In genomic region chr15:98428253-98428989, GRCh38 we compare ENCODE assay signal across 8 cellular contexts.
DNase-seq lines count a peak whose midpoint lies in the region; ATAC-seq and TF ChIP-seq lines count a peak whose summit lies in the region.

No MANE protein-coding gene starts in this region.

- no peaks in the 10 kb centered on the region for H3K36me3 Mint-ChIP-seq in CD8-positive, alpha-beta T cell
- H3K36me3 Mint-ChIP-seq in activated naive CD8-positive, alpha-beta T cell treated with anti-CD3 and anti-CD28 coated beads, Interleukin-2, amount 10 ng/mL, durations not matched to agents 7 days and 5 days = no peaks in the 10 kb centered on the region

- no peaks in the 10 kb centered on the region for H3K36me3 ChIP-seq in CD8-positive, alpha-beta T cell (ENCODE audit: insufficient read depth, low read length)
- no peaks in the 10 kb centered on the region for H3K36me3 ChIP-seq in upper lobe of right lung

- no peak overlapping the region for H3K27ac ChIP-seq in CD8-positive, alpha-beta T cell (ENCODE audit: low read depth, low read length)
- H3K27ac ChIP-seq in upper lobe of right lung = peak overlapping the region; percentile 42

- H3K27ac Mint-ChIP-seq in CD8-positive, alpha-beta T cell = no peak overlapping the region
- no peak overlapping the region for H3K27ac Mint-ChIP-seq in activated naive CD8-positive, alpha-beta T cell treated with anti-CD3 and anti-CD28 coated beads, Interleukin-2, amount 10 ng/mL, durations not matched to agents 7 days and 5 days

- intact Hi-C loops in CD8-positive, alpha-beta T cell (cut with DNase I, micrococcal nuclease) = loop anchor here in 1 of 2 experiments (2.0 kb wide), 2 partner anchors 118 to 520 kb away; no protein-coding TSS in a partner anchor
- intact Hi-C loops in cardiac septum (cut with DNase I) = no loop called here
- intact Hi-C loops in posterior cingulate gyrus (cut with DNase I) = no loop called here
- intact Hi-C loops in upper lobe of right lung (cut with DNase I) = no loop called here

- peaks cover 7% of the 10 kb centered on the region for H3K4me1 Mint-ChIP-seq in CD8-positive, alpha-beta T cell (ENCODE audit: low read depth)
- no peaks in the 10 kb centered on the region for H3K4me1 Mint-ChIP-seq in activated naive CD8-positive, alpha-beta T cell treated with anti-CD3 and anti-CD28 coated beads, Interleukin-2, amount 10 ng/mL, durations not matched to agents 7 days and 5 days

- H3K9me3 ChIP-seq in CD8-positive, alpha-beta T cell (ENCODE audit: low read length) = no peaks in the 10 kb centered on the region
- H3K9me3 ChIP-seq in upper lobe of right lung = no peaks in the 10 kb centered on the region

- CTCF ChIA-PET in CD8-positive, alpha-beta T cell (lab: Charles Lee) = interaction anchor here (0.6 to 2.3 kb wide), 13 partner anchors 8 to 1778 kb away, joined by 3 to 14 read pairs (median 4); no protein-coding TSS in a partner anchor

- H3K4me1 ChIP-seq in CD8-positive, alpha-beta T cell (ENCODE audit: insufficient read depth, low read length) = peaks cover 6% of the 10 kb centered on the region
- H3K4me1 ChIP-seq in upper lobe of right lung = peaks cover 9% of the 10 kb centered on the region

- H3K4me3 ChIP-seq in CD8-positive, alpha-beta T cell (ENCODE audit: low read depth, low read length) = peak overlapping the region; percentile 17
- H3K4me3 ChIP-seq in upper lobe of right lung = peak overlapping the region; percentile 44

- H3K27me3 ChIP-seq in CD8-positive, alpha-beta T cell (ENCODE audit: insufficient read depth, low read length) = peaks cover 9% of the 10 kb centered on the region
- peaks cover 14% of the 10 kb centered on the region for H3K27me3 ChIP-seq in upper lobe of right lung

- no peaks in the 10 kb centered on the region for H3K9me3 Mint-ChIP-seq in CD8-positive, alpha-beta T cell
- H3K9me3 Mint-ChIP-seq in activated naive CD8-positive, alpha-beta T cell treated with anti-CD3 and anti-CD28 coated beads, Interleukin-2, amount 10 ng/mL, durations not matched to agents 7 days and 5 days = no peaks in the 10 kb centered on the region

- peak in 6 of 7 experiments; percentile 18 to 77 (median 55) for DNase-seq in CD8-positive, alpha-beta T cell
- peak; percentile 37 for DNase-seq in SK-N-DZ (ENCODE audit: low spot score)
- DNase-seq in activated naive CD8-positive, alpha-beta T cell treated with anti-CD3 and anti-CD28 coated beads, Interleukin-2, amount 10 ng/mL, durations not matched to agents 7 days and 5 days = peak; percentile 83
- peak; percentile 88 for DNase-seq in cardiac septum (ENCODE audit: low spot score)
- DNase-seq in posterior cingulate gyrus = peak; percentile 45 to 95 (median 72)
- peak; percentile 82 for DNase-seq in upper lobe of right lung

- H3K4me3 Mint-ChIP-seq in CD8-positive, alpha-beta T cell = peak overlapping the region; percentile 45
- peak overlapping the region; percentile 57 for H3K4me3 Mint-ChIP-seq in activated naive CD8-positive, alpha-beta T cell treated with anti-CD3 and anti-CD28 coated beads, Interleukin-2, amount 10 ng/mL, durations not matched to agents 7 days and 5 days

- TF ChIP-seq CTCF in CD8-positive, alpha-beta T cell (IDR thresholded peaks at IDR 0.05) = peak; percentile 86
- peak; percentile 93 for TF ChIP-seq CTCF in upper lobe of right lung (IDR thresholded peaks at IDR 0.05)

- ATAC-seq in CD8-positive, alpha-beta T cell = peak; percentile 42
- ATAC-seq in GM19395 (IDR thresholded peaks at IDR 0.05; ENCODE audit: unreplicated experiment) = peak; percentile 95
- ATAC-seq in HG03457 (IDR thresholded peaks at IDR 0.05; ENCODE audit: unreplicated experiment) = peak; percentile 94
- peak; percentile 76 for ATAC-seq in activated naive CD8-positive, alpha-beta T cell treated with anti-CD3 and anti-CD28 coated beads, Interleukin-2, amount 10 ng/mL, durations not matched to agents 7 days and 5 days (ENCODE audit: low read depth)
- ATAC-seq in upper lobe of right lung = peak; percentile 92

- POLR2A ChIA-PET in CD8-positive, alpha-beta T cell (lab: Charles Lee) = no interaction called here
- POLR2A ChIA-PET in activated naive CD8-positive, alpha-beta T cell treated with anti-CD3 and anti-CD28 coated beads, Interleukin-2, amount 10 ng/mL, durations not matched to agents 7 days and 5 days (lab: Charles Lee) = interaction anchor here (0.7 kb wide), 1 partner anchor 117 kb away, joined by 3 read pairs; no protein-coding TSS in a partner anchor

- H3K27me3 Mint-ChIP-seq in CD8-positive, alpha-beta T cell (ENCODE audit: low read depth) = peaks cover 53% of the 10 kb centered on the region
- H3K27me3 Mint-ChIP-seq in activated naive CD8-positive, alpha-beta T cell treated with anti-CD3 and anti-CD28 coated beads, Interleukin-2, amount 10 ng/mL, durations not matched to agents 7 days and 5 days = peaks cover 29% of the 10 kb centered on the region

Comparison
In these comparisons a context has a peak if more than half of its experiments do, and no peak if none do; other contexts are left out.
1. ATAC-seq: peak in every context shown above with its lines; median percentile 95 in GM19395; 94 in HG03457; 92 in upper lobe of right lung; 76 in activated naive CD8-positive, alpha-beta T cell treated with anti-CD3 and anti-CD28 coated beads, Interleukin-2, amount 10 ng/mL, durations not matched to agents 7 days and 5 days; 42 in CD8-positive, alpha-beta T cell.
2. DNase-seq: peak in every context shown above with its lines; median percentile 88 in cardiac septum; 83 in activated naive CD8-positive, alpha-beta T cell treated with anti-CD3 and anti-CD28 coated beads, Interleukin-2, amount 10 ng/mL, durations not matched to agents 7 days and 5 days; 82 in upper lobe of right lung; 72 in posterior cingulate gyrus; 55 in CD8-positive, alpha-beta T cell; 37 in SK-N-DZ.